Comparison of ENCODE assay signal across 21 cellular contexts in genomic region chr12:41745593-41745992, GRCh38.
A peak's percentile ranks its signal among the peaks of the same experiment; 100 is the strongest.
DNase-seq lines count a peak whose midpoint lies in the region; ATAC-seq and TF ChIP-seq lines count a peak whose summit lies in the region.
"Had no signal": no experiment of that assay in that cellular context is flagged by ENCODE, and none has a peak within 500 bp of the region (broad histone marks: within the 10 kb centered on the region; RNA-seq: fewer than 3 reads in every experiment).

No MANE protein-coding gene starts in this region.

- H3K4me1 ChIP-seq in neural progenitor cell = no peaks in the 10 kb centered on the region
- H3K4me1 ChIP-seq: SJSA1 had no signal

- POLR2A ChIA-PET in WTC11 (lab: Charles Lee) = no interaction called here

- H3K9ac ChIP-seq in neural progenitor cell = no peak overlapping the region

- CTCF ChIA-PET in WTC11 (lab: Charles Lee) = no interaction called here

- H3K36me3 Mint-ChIP-seq in WTC11 = no peaks in the 10 kb centered on the region
- H3K36me3 Mint-ChIP-seq in neural progenitor cell = no peaks in the 10 kb centered on the region
- H3K36me3 Mint-ChIP-seq: CD8-positive, alpha-beta memory T cell had no signal

- no peak overlapping the region for H3K4me3 Mint-ChIP-seq in WTC11
- H3K4me3 Mint-ChIP-seq in neural progenitor cell = no peak overlapping the region
- H3K4me3 Mint-ChIP-seq: CD8-positive, alpha-beta memory T cell had no signal

- H3K9me3 Mint-ChIP-seq in WTC11 (peaks cover 16% of the 10 kb centered on the region), neural progenitor cell (peaks cover 14% of the 10 kb centered on the region)

- no peak overlapping the region for H3K27ac ChIP-seq in neural progenitor cell
- H3K27ac ChIP-seq: C4-2B, HL-60, SJSA1 had no signal

- no peak overlapping the region for H3K4me3 ChIP-seq in neural progenitor cell
- H3K4me3 ChIP-seq: SJSA1 had no signal

- H3K9me3 ChIP-seq in neural progenitor cell (ENCODE audit: low read depth) = no peaks in the 10 kb centered on the region
- H3K9me3 ChIP-seq: SJSA1 had no signal

- H3K27ac Mint-ChIP-seq in WTC11 = no peak overlapping the region
- no peak overlapping the region for H3K27ac Mint-ChIP-seq in neural progenitor cell
- H3K27ac Mint-ChIP-seq: CD8-positive, alpha-beta memory T cell had no signal

- H3K79me2 ChIP-seq in neural progenitor cell (ENCODE audit: low read depth) = no peaks in the 10 kb centered on the region

- DNase-seq in NCI-H748 (lab: John Stamatoyannopoulos, UW; ENCODE audit: unreplicated experiment) (peak; percentile 15), NCI-H748 treated with DMSO at 0.1 percent for 48 hours (lab: John Stamatoyannopoulos, UW) (no peak), HuH-7 (ENCODE audit: low spot score) (peak; percentile 6), WTC11 (ENCODE audit: low spot score) (peak; percentile 11), neural progenitor cell (ENCODE audit: low spot score) (no peak)
- DNase-seq: 8988T; Calu3; CD8-positive, alpha-beta memory T cell; KG1; MV-4-11; NCI-H2029 treated with DMSO at 0.1 percent for 48 hours; NCI-H446 treated with DMSO at 0.1 percent for 48 hours; NCI-H526 treated with DMSO at 0.1 percent for 48 hours; NK-92 treated with Interleukin-12 subunit alpha and Interleukin-12 subunit beta, amount 100 ng/mL, for 24 hours; OCI-M1 had no signal

- H3K27me3 Mint-ChIP-seq in WTC11 (ENCODE audit: low read depth) (no peaks in the 10 kb centered on the region; the same call in 1 of the 2 replicates), neural progenitor cell (ENCODE audit: insufficient read depth, low read depth) (peaks cover 7% of the 10 kb centered on the region)

- no peaks in the 10 kb centered on the region for H4K20me1 ChIP-seq in neural progenitor cell (ENCODE audit: low read depth)

- no peak overlapping the region for H3K4me2 ChIP-seq in neural progenitor cell

- H3K36me3 ChIP-seq in neural progenitor cell = no peaks in the 10 kb centered on the region
- H3K36me3 ChIP-seq: SJSA1 had no signal

- no peaks in the 10 kb centered on the region for H3K27me3 ChIP-seq in neural progenitor cell
- H3K27me3 ChIP-seq: SJSA1 had no signal

- no peaks in the 10 kb centered on the region for H3F3A ChIP-seq in neural progenitor cell (ENCODE audit: low read depth)

- no peak for TF ChIP-seq CTCF in WTC11 (IDR thresholded peaks at IDR 0.05)
- no peak for TF ChIP-seq CTCF in neural progenitor cell (IDR thresholded peaks at IDR 0.05)

- H2AFZ ChIP-seq in neural progenitor cell (replicated peaks) = peak overlapping the region; percentile 6

- no peaks in the 10 kb centered on the region for H3K4me1 Mint-ChIP-seq in WTC11
- H3K4me1 Mint-ChIP-seq in neural progenitor cell = peaks cover 4% of the 10 kb centered on the region
- H3K4me1 Mint-ChIP-seq: CD8-positive, alpha-beta memory T cell had no signal

- ATAC-seq in WTC11 (peak; percentile 76), HG02970 (IDR thresholded peaks at IDR 0.05; ENCODE audit: low FRiP score, unreplicated experiment) (no peak), GM19467 (IDR thresholded peaks at IDR 0.05; ENCODE audit: unreplicated experiment) (no peak), HG02763 (IDR thresholded peaks at IDR 0.05; ENCODE audit: unreplicated experiment) (no peak)

TF ChIP-seq in WTC11, 78 proteins besides CTCF, POLR2A, EP300 and RAD21:
- TF ChIP-seq ZNF423 (CRISPR knock-in tag; IDR thresholded peaks at IDR 0.05) (no peak), IRF2 (CRISPR knock-in tag; IDR thresholded peaks at IDR 0.05; ENCODE audit: borderline replicate concordance, low read depth) (no peak), SMAD3 (CRISPR knock-in tag; IDR thresholded peaks at IDR 0.05; ENCODE audit: borderline replicate concordance) (no peak), MAX (CRISPR knock-in tag; IDR thresholded peaks at IDR 0.05) (no peak), ERG (CRISPR knock-in tag; IDR thresholded peaks at IDR 0.05) (no peak)
- TF ChIP-seq, protein P1, sequence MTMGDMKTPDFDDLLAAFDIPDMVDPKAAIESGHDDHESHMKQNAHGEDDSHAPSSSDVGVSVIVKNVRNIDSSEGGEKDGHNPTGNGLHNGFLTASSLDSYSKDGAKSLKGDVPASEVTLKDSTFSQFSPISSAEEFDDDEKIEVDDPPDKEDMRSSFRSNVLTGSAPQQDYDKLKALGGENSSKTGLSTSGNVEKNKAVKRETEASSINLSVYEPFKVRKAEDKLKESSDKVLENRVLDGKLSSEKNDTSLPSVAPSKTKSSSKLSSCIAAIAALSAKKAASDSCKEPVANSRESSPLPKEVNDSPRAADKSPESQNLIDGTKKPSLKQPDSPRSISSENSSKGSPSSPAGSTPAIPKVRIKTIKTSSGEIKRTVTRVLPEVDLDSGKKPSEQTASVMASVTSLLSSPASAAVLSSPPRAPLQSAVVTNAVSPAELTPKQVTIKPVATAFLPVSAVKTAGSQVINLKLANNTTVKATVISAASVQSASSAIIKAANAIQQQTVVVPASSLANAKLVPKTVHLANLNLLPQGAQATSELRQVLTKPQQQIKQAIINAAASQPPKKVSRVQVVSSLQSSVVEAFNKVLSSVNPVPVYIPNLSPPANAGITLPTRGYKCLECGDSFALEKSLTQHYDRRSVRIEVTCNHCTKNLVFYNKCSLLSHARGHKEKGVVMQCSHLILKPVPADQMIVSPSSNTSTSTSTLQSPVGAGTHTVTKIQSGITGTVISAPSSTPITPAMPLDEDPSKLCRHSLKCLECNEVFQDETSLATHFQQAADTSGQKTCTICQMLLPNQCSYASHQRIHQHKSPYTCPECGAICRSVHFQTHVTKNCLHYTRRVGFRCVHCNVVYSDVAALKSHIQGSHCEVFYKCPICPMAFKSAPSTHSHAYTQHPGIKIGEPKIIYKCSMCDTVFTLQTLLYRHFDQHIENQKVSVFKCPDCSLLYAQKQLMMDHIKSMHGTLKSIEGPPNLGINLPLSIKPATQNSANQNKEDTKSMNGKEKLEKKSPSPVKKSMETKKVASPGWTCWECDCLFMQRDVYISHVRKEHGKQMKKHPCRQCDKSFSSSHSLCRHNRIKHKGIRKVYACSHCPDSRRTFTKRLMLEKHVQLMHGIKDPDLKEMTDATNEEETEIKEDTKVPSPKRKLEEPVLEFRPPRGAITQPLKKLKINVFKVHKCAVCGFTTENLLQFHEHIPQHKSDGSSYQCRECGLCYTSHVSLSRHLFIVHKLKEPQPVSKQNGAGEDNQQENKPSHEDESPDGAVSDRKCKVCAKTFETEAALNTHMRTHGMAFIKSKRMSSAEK (CRISPR knock-in tag; IDR thresholded peaks at IDR 0.05; ENCODE audit: borderline replicate concordance) = no peak
TF ChIP-seq in WTC11: peak in this region for 0.

Comparison
In these comparisons a context has a peak if more than half of its experiments do, and no peak if none do; other contexts are left out.
1. DNase-seq: peak in NCI-H748 (single experiment), HuH-7 (single experiment) and WTC11 (single experiment); none in NCI-H748 treated with DMSO at 0.1 percent for 48 hours (single experiment) and neural progenitor cell (single experiment).